In genomic region chr2:19362652-19363473, GRCh38 we compare ENCODE assay signal across 8 cellular contexts. TPM values are rescaled to one million over a fixed set of nuclear protein-coding genes. Genes with fewer than 3 reads are reported as not detected.
DNase-seq lines count a peak whose midpoint lies in the region; ATAC-seq and TF ChIP-seq lines count a peak whose summit lies in the region.

No MANE protein-coding gene starts in this region.

- peak overlapping the region; percentile 87 to 91 (median 88) for H3K4me3 Mint-ChIP-seq in nephron

- H3K36me3 Mint-ChIP-seq in nephron (ENCODE audit: low read depth): no peaks in the 10 kb centered on the region

- DNase-seq in ACHN (peak; percentile 93), NCI-H510A (lab: John Stamatoyannopoulos, UW) (peak; percentile 77), fibroblast of the conjunctiva (ENCODE audit: low read depth) (peak; percentile 81), ureter (ENCODE audit: low spot score) (peak; percentile 90)
- peak; percentile 52 for DNase-seq in activated T-cell treated with anti-CD3 and anti-CD28 coated beads, Interleukin-2, amount 50 U/mL, for 1 hour

- H3K27ac Mint-ChIP-seq in nephron: peak overlapping the region; percentile 62 to 91 (median 72)

- TF ChIP-seq CTCF in GM12874 (IDR thresholded peaks at IDR 0.05; ENCODE audit: insufficient read depth, low read depth, low read length) (peak; percentile 54), nephron (IDR thresholded peaks at IDR 0.05; ENCODE audit: unreplicated experiment in 3 of 3) (peak; percentile 86)

- peaks cover 96% of the 10 kb centered on the region for H3K27me3 Mint-ChIP-seq in nephron (ENCODE audit: low read depth)

- peak; percentile 37 for ATAC-seq in HG03342 (IDR thresholded peaks at IDR 0.05; ENCODE audit: unreplicated experiment)

- H3K9me3 Mint-ChIP-seq in nephron: no peaks in the 10 kb centered on the region

- in situ Hi-C loops in ACHN (cut with HindIII; ENCODE audit: low pct_ligation_motif_present, low pct_unique_long_range_greater_than_20kb, low sequenced_read_pairs): loop anchor here (25.0 kb wide), 1 partner anchor 499 kb away; no protein-coding TSS in a partner anchor

- H3K4me1 Mint-ChIP-seq in nephron: peaks cover 37% of the 10 kb centered on the region

RNA-seq across cellular contexts. Expression of gene OSR1, which starts 4.4 kb away (rescaled TPM):
- total RNA-seq in ureter: 34.7 TPM

Comparison
In these comparisons a context has a peak if more than half of its experiments do, and no peak if none do; other contexts are left out.
1. Peak in every context shown above with its lines: DNase-seq and ATAC-seq.